Comparison of ENCODE assay signal across 1 cellular context in the genomic region with DNA sequence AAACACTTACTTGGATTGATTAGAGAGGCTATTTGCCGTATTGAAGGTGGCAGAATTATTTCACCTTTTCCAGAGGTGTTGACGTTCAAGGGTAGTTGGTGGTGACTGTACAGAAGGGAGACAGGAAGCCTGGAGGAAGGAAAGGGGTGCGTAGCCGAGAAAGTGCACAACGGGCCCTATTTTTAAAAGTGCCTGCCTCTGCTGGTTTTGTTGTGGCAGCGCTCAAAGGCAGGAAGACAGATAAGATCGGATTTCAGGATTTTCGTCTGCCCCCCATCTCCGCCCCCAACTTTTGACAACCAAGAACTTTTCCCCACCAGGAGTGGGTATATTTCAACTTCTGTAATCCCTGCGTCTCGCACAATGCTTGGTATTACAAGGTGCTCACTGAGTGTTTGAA.
TF ChIP-seq lines count a peak whose summit lies in the region.

No MANE protein-coding gene starts in this region.

TF ChIP-seq in IMR-90, 13 proteins besides CTCF, POLR2A, EP300 and RAD21:
- TF ChIP-seq MAZ (IDR thresholded peaks at IDR 0.05; ENCODE audit: borderline replicate concordance, low read depth, low read length) (no peak), RCOR1 (IDR thresholded peaks at IDR 0.05; ENCODE audit: insufficient replicate concordance, low read length) (no peak), SMC3 (IDR thresholded peaks at IDR 0.05; ENCODE audit: low read depth, low read length) (no peak)
